In genomic region chr4:104519588-104519987, GRCh38 we compare ENCODE assay signal across 1 cellular context.
TF ChIP-seq lines count a peak whose summit lies in the region.

No MANE protein-coding gene starts in this region.

TF ChIP-seq in GM12878, 131 proteins besides CTCF, POLR2A, EP300 and RAD21 (continued from another document):
- TF ChIP-seq ZBTB4 (CRISPR knock-in tag; IDR thresholded peaks at IDR 0.05) = no peak
- peak; percentile 69 to 76 for TF ChIP-seq IKZF2 (IDR thresholded peaks at IDR 0.05)
- 0 out of 2 replicates have a peak, but pooled peaks have one; percentile 11 for TF ChIP-seq ASH2L (IDR thresholded peaks at IDR 0.05; ENCODE audit: borderline replicate concordance, low read depth)
- TF ChIP-seq RELB (IDR thresholded peaks at IDR 0.05; ENCODE audit: low read depth) = peak; percentile 53; the same call in 1 of the 2 replicates
- no peak for TF ChIP-seq TCF12 (IDR thresholded peaks at IDR 0.05; ENCODE audit: low read depth, low read length)
- TF ChIP-seq SPI1 (IDR thresholded peaks at IDR 0.05; ENCODE audit: borderline replicate concordance, insufficient read depth, low read depth, low read length) = peak; percentile 48
- no peak for TF ChIP-seq MXI1 (IDR thresholded peaks at IDR 0.05; ENCODE audit: low read depth, low read length)
- TF ChIP-seq MTA2 (IDR thresholded peaks at IDR 0.05; ENCODE audit: low read depth) = 0 out of 2 replicates have a peak, but pooled peaks have one; percentile 47
- no peak for TF ChIP-seq E2F4 (IDR thresholded peaks at IDR 0.05; ENCODE audit: low read depth, low read length)
- no peak for TF ChIP-seq SMAD1 (IDR thresholded peaks at IDR 0.05; ENCODE audit: low read depth, partially characterized antibody)
